1 cellular context compared by ENCODE assay signal in the genomic region with DNA sequence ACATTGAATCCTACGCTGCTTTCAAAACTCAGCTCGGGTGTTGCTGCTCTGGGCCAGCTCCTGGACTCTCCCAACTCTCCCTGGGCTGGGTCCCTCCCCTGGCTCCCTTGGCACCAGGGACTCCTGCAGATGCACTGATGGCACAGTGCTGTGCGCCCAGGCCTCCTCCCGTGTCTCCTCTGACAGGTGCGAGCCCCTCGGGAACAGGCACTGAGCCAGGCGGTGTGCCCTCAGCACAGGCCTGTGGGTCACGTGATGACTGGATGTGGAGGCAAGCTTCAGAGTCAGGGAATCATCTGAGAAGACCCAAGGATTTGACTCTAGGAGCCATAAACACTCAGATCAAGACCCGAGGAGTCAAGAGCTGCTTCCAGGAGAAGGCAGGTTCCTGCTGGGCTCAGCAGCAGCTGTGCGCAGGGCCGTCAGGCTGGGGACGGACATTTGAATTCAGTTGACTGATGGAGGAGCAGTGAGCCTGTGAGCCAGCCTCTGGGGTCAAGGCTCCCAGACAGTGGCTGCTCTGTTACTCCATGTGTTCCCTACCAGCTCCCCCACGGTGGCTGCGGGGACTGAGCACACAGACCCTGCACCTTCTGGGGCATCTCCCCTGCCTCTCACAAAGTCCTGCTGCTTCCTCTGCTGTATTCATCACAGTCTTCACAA.
A peak's percentile ranks its signal among the peaks of the same experiment; 100 is the strongest.
TF ChIP-seq lines count a peak whose summit lies in the region.

No MANE protein-coding gene starts in this region.

TF ChIP-seq in K562, 482 proteins besides CTCF, POLR2A, EP300 and RAD21:
- TF ChIP-seq NUFIP1 (IDR thresholded peaks at IDR 0.05; ENCODE audit: partially characterized antibody) (no peak), RAD51 (IDR thresholded peaks at IDR 0.05; ENCODE audit: borderline replicate concordance, low read depth) (peak; percentile 68; the same call in 1 of the 2 replicates), CBFA2T2 (conservative IDR thresholded peaks at IDR 0.05) (0 out of 2 replicates have a peak, but pooled peaks have one; percentile 4)
- TF ChIP-seq, protein P1, sequence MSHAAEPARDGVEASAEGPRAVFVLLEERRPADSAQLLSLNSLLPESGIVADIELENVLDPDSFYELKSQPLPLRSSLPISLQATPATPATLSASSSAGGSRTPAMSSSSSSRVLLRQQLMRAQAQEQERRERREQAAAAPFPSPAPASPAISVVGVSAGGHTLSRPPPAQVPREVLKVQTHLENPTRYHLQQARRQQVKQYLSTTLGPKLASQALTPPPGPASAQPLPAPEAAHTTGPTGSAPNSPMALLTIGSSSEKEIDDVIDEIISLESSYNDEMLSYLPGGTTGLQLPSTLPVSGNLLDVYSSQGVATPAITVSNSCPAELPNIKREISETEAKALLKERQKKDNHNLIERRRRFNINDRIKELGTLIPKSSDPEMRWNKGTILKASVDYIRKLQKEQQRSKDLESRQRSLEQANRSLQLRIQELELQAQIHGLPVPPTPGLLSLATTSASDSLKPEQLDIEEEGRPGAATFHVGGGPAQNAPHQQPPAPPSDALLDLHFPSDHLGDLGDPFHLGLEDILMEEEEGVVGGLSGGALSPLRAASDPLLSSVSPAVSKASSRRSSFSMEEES (CRISPR knock-in tag; IDR thresholded peaks at IDR 0.05) = peak; percentile 77
- TF ChIP-seq, protein P2, sequence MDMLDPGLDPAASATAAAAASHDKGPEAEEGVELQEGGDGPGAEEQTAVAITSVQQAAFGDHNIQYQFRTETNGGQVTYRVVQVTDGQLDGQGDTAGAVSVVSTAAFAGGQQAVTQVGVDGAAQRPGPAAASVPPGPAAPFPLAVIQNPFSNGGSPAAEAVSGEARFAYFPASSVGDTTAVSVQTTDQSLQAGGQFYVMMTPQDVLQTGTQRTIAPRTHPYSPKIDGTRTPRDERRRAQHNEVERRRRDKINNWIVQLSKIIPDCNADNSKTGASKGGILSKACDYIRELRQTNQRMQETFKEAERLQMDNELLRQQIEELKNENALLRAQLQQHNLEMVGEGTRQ (CRISPR knock-in tag; IDR thresholded peaks at IDR 0.05) = peak; percentile 66
- TF ChIP-seq, protein P3, sequence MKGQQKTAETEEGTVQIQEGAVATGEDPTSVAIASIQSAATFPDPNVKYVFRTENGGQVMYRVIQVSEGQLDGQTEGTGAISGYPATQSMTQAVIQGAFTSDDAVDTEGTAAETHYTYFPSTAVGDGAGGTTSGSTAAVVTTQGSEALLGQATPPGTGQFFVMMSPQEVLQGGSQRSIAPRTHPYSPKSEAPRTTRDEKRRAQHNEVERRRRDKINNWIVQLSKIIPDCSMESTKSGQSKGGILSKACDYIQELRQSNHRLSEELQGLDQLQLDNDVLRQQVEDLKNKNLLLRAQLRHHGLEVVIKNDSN (CRISPR knock-in tag; IDR thresholded peaks at IDR 0.05) = peak; percentile 65
- TF ChIP-seq, protein P4, sequence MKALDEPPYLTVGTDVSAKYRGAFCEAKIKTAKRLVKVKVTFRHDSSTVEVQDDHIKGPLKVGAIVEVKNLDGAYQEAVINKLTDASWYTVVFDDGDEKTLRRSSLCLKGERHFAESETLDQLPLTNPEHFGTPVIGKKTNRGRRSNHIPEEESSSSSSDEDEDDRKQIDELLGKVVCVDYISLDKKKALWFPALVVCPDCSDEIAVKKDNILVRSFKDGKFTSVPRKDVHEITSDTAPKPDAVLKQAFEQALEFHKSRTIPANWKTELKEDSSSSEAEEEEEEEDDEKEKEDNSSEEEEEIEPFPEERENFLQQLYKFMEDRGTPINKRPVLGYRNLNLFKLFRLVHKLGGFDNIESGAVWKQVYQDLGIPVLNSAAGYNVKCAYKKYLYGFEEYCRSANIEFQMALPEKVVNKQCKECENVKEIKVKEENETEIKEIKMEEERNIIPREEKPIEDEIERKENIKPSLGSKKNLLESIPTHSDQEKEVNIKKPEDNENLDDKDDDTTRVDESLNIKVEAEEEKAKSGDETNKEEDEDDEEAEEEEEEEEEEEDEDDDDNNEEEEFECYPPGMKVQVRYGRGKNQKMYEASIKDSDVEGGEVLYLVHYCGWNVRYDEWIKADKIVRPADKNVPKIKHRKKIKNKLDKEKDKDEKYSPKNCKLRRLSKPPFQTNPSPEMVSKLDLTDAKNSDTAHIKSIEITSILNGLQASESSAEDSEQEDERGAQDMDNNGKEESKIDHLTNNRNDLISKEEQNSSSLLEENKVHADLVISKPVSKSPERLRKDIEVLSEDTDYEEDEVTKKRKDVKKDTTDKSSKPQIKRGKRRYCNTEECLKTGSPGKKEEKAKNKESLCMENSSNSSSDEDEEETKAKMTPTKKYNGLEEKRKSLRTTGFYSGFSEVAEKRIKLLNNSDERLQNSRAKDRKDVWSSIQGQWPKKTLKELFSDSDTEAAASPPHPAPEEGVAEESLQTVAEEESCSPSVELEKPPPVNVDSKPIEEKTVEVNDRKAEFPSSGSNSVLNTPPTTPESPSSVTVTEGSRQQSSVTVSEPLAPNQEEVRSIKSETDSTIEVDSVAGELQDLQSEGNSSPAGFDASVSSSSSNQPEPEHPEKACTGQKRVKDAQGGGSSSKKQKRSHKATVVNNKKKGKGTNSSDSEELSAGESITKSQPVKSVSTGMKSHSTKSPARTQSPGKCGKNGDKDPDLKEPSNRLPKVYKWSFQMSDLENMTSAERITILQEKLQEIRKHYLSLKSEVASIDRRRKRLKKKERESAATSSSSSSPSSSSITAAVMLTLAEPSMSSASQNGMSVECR (CRISPR knock-in tag; IDR thresholded peaks at IDR 0.05) = no peak
